Comparison of ENCODE assay signal across 1 cellular context in genomic region chr14:92551066-92551841, GRCh38.
TF ChIP-seq lines count a peak whose summit lies in the region.

No MANE protein-coding gene starts in this region.

TF ChIP-seq in HCT116, 20 proteins besides CTCF, POLR2A, EP300 and RAD21 (continued from another document):
- TF ChIP-seq REST (IDR thresholded peaks at IDR 0.05; ENCODE audit: low read depth) (no peak), ELF1 (IDR thresholded peaks at IDR 0.05; ENCODE audit: borderline replicate concordance, low read depth) (no peak), ZBTB33 (IDR thresholded peaks at IDR 0.05; ENCODE audit: extremely low read depth, insufficient replicate concordance, low read length) (no peak), YY1 (IDR thresholded peaks at IDR 0.05; ENCODE audit: extremely low read depth, insufficient replicate concordance, low read depth, low read length) (no peak)
